Comparison of ENCODE assay signal across 1 cellular context in genomic region chr17:16247589-16247984, GRCh38.
TF ChIP-seq lines count a peak whose summit lies in the region.

No MANE protein-coding gene starts in this region.

TF ChIP-seq in GM23338, 12 proteins besides CTCF, POLR2A, EP300 and RAD21 (continued from another document):
- TF ChIP-seq ZNF462 (CRISPR knock-in tag; IDR thresholded peaks at IDR 0.05) (no peak), POLR2AphosphoS5 (IDR thresholded peaks at IDR 0.05; ENCODE audit: low read depth) (no peak), EZH2 (IDR thresholded peaks at IDR 0.05; ENCODE audit: low read depth, unreplicated experiment) (no peak), STAT1 (IDR thresholded peaks at IDR 0.05; ENCODE audit: unreplicated experiment) (no peak)
TF ChIP-seq in GM23338: peak in this region for 0.
